ENCODE assay signal across 21 cellular contexts in the genomic region with DNA sequence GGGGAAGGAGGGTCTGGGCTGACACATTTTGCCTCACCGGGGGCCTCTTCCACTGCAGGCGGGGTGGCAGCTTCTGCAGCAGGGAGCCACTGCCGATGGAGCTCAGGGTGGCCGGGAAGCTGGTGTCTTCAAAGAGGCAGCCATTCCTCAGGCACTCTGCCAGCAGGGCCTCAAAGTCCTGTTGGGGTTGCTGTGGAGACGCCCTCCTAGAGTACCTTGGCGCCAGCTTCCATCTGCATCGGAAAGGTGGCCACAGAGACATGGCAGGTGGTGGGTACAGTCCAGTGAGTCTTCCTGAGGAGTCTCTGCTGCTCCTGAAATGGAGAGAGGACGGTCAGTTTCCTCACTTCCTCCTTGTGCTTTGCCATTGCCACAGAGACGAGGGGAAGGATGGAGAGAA. TPM values are rescaled to one million over a fixed set of nuclear protein-coding genes. Genes with fewer than 3 reads are reported as not detected.
"Had no signal": no experiment of that assay in that cellular context is flagged by ENCODE, and none has a peak within 500 bp of the region (broad histone marks: within the 10 kb centered on the region; RNA-seq: fewer than 3 reads in every experiment).

No MANE protein-coding gene starts in this region.

- H3K9me3 ChIP-seq: lower lobe of right lung, sigmoid colon, stomach, suprapubic skin, tibial nerve had no signal

- H3K4me2 ChIP-seq: smooth muscle cell had no signal

- H3K4me3 ChIP-seq: lower lobe of right lung, sigmoid colon, smooth muscle cell, stomach, suprapubic skin, tibial nerve had no signal

- H3K27ac ChIP-seq: foreskin keratinocyte, lower lobe of right lung, sigmoid colon, stomach, suprapubic skin, tibial nerve had no signal

- H3K4me1 ChIP-seq: foreskin keratinocyte, lower lobe of right lung, suprapubic skin, tibial nerve had no signal

- H3K27me3 ChIP-seq: sigmoid colon, stomach, tibial nerve had no signal

- ATAC-seq: activated CD4-positive, alpha-beta T cell treated with anti-CD3 and anti-CD28 coated beads for 36 hours; activated T-cell treated with anti-CD3 and anti-CD28 coated beads, Interleukin-2, amount 50 U/mL, for 72 hours; foreskin keratinocyte; left lobe of liver; lower lobe of right lung; stimulated activated memory B cell treated with anti-CD40 and anti-IgM and Interleukin-4, amounts not matched to agents 10 μg/mL and 1 μg/mL and 100 μg/mL, for 72 hours had no signal

- H3K36me3 ChIP-seq: lower lobe of right lung, sigmoid colon, stomach, suprapubic skin, tibial nerve had no signal

- DNase-seq: activated B cell treated with CpG ODN at 0.5 μM for 24 hours; activated CD4-positive, alpha-beta memory T cell treated with anti-CD3 and anti-CD28 coated beads, Interleukin-2, amount 10 ng/mL, durations not matched to agents 7 days and 5 days; activated CD4-positive, alpha-beta T cell treated with anti-CD3 and anti-CD28 coated beads for 36 hours; activated effector memory CD4-positive, alpha-beta T cell treated with Interleukin-2 at 50 U/mL for 16 hours; activated naive CD4-positive, alpha-beta T cell treated with anti-CD3 and anti-CD28 coated beads for 36 hours; activated naive CD8-positive, alpha-beta T cell treated with anti-CD3 and anti-CD28 coated beads, Interleukin-2, amount 10 ng/mL, durations not matched to agents 7 days and 5 days; activated T-cell treated with anti-CD3 and anti-CD28 coated beads, Interleukin-2, amount 50 U/mL, for 72 hours; effector memory CD4-positive, alpha-beta T cell; foreskin keratinocyte; kidney; lower lobe of right lung; naive B cell; nucleus accumbens; sigmoid colon; stimulated activated CD4-positive, alpha-beta T cell treated with anti-CD3 and anti-CD28 coated beads, Interleukin-15, amount 100 ng/mL, for 24 hours; stomach had no signal

RNA-seq across cellular contexts. Expression of a gene that starts 12.1 kb away (rescaled TPM):
- total RNA-seq: left lobe of liver, tibial nerve had no signal
